In the genomic region with DNA sequence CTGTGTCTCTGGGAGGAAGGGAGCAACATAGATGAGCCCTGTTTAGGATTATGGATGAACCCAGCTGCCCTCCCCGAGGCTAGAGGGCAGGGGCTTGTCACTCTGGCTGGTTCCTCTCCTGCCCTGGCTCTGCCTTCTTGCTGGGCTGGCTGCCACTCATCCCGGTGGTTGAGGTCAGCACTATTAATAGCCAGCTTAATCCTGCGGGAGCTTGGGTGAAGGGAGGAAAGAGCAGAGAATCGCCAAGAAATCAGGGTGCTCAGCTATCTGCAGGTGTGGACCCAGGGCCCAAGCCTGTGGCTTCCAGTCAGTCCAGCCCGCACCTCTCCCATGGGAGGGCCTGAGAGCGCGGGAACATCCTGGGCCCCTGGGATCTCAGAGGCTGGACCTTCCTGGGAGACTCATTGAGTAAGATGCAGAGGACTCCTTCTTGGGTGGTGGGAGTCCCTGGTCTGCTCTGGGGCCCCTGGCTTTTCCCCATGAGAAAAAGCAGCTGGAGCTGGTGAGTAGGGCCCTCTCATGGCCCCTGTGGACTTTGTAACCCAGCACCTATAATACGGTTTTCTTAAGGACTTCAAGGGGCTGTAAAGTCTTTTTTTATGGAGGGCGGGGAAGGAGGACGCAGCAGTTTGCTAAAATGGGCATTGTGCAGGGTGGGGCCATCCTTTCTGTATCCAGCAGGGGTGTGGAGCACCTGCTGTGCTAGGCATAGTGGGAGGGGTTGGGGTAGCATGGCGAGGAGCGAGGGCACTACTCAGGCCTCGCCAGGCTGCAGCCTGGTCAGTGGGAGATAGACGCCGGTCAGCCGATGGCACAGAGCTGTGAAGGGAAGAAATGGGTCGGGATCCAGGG, we compare ENCODE assay signal across 1 cellular context.
TF ChIP-seq lines count a peak whose summit lies in the region.

No MANE protein-coding gene starts in this region.

TF ChIP-seq in SK-N-SH, 30 proteins besides CTCF, POLR2A, EP300 and RAD21 (continued from another document):
- TF ChIP-seq RCOR1 (IDR thresholded peaks at IDR 0.05; ENCODE audit: low read length) (peak; percentile 70), POLR2AphosphoS5 (IDR thresholded peaks at IDR 0.05; ENCODE audit: low read depth, low read length) (no peak)
- TF ChIP-seq, protein P1, sequence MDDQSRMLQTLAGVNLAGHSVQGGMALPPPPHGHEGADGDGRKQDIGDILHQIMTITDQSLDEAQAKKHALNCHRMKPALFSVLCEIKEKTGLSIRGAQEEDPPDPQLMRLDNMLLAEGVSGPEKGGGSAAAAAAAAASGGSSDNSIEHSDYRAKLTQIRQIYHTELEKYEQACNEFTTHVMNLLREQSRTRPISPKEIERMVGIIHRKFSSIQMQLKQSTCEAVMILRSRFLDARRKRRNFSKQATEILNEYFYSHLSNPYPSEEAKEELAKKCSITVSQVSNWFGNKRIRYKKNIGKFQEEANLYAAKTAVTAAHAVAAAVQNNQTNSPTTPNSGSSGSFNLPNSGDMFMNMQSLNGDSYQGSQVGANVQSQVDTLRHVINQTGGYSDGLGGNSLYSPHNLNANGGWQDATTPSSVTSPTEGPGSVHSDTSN (IDR thresholded peaks at IDR 0.05): peak; percentile 65
